ENCODE assay signal across 17 cellular contexts in genomic region chr3:124002405-124003081, GRCh38. TPM values are rescaled to one million over a fixed set of nuclear protein-coding genes. Genes with fewer than 3 reads are reported as not detected.
"Had no signal": no experiment of that assay in that cellular context is flagged by ENCODE, and none has a peak within 500 bp of the region (broad histone marks: within the 10 kb centered on the region; RNA-seq: fewer than 3 reads in every experiment).

No MANE protein-coding gene starts in this region.

RNA-seq across cellular contexts. Expression of gene ROPN1, which starts 10.6 kb away (rescaled TPM):
- total RNA-seq: hepatocyte; kidney epithelial cell; left lobe of liver; liver; lower lobe of right lung; mucosa of gallbladder; naive thymus-derived CD8-positive, alpha-beta T cell; neural crest cell; osteoblast; pancreas; sigmoid colon; skeletal muscle tissue; smooth muscle cell; temporal lobe; upper lobe of left lung; urinary bladder; vagina had no signal
